8 cellular contexts compared by ENCODE assay signal in genomic region chr6:73694711-73695411, GRCh38. TPM values are rescaled to one million over a fixed set of nuclear protein-coding genes. Genes with fewer than 3 reads are reported as not detected.
DNase-seq lines count a peak whose midpoint lies in the region; TF ChIP-seq lines count a peak whose summit lies in the region.

No MANE protein-coding gene starts in this region.

- H3K9me3 ChIP-seq in WERI-Rb-1 (ENCODE audit: severe bottlenecking): no peaks in the 10 kb centered on the region
- no peaks in the 10 kb centered on the region for H3K9me3 ChIP-seq in Karpas-422 (ENCODE audit: low read length)

- H4K20me1 ChIP-seq in Karpas-422 (ENCODE audit: insufficient read depth, low read depth, low read length): no peaks in the 10 kb centered on the region

- TF ChIP-seq CTCF in foreskin fibroblast (IDR thresholded peaks at IDR 0.05; ENCODE audit: low read depth, low read length) (no peak), WERI-Rb-1 (IDR thresholded peaks at IDR 0.05; ENCODE audit: low read depth, low read length) (no peak)

- H3K4me2 ChIP-seq in Karpas-422 (ENCODE audit: low read depth, low read length, poor library complexity, severe bottlenecking): no peak overlapping the region

- H2AFZ ChIP-seq in Karpas-422 (ENCODE audit: low read length): no peak overlapping the region

- DNase-seq in H4 (ENCODE audit: low spot score) (peak; percentile 45), UCSD-AML1 (lab: John Stamatoyannopoulos, UW; ENCODE audit: unreplicated experiment) (peak; percentile 18), foreskin fibroblast (peak; percentile 62 to 81), skeletal muscle cell (ENCODE audit: low read depth) (peak; percentile 27), WERI-Rb-1 (no peak), Karpas-422 (no peak), GM19240 (ENCODE audit: insufficient read length, low spot score) (no peak)
- DNase-seq in NK-92 treated with Interleukin-12 subunit alpha and Interleukin-12 subunit beta, amount 100 ng/mL, for 24 hours (lab: John Stamatoyannopoulos, UW): no peak

- H3K36me3 ChIP-seq in WERI-Rb-1: no peaks in the 10 kb centered on the region
- no peaks in the 10 kb centered on the region for H3K36me3 ChIP-seq in Karpas-422 (ENCODE audit: insufficient read depth, low read length)

- no peaks in the 10 kb centered on the region for H3K27me3 ChIP-seq in WERI-Rb-1 (ENCODE audit: insufficient read depth, low read depth, severe bottlenecking)
- H3K27me3 ChIP-seq in Karpas-422 (ENCODE audit: low read length): no peaks in the 10 kb centered on the region

- H3K4me3 ChIP-seq in foreskin fibroblast (ENCODE audit: low read depth in 1 of 2, low read length in 2 of 2) (peak overlapping the region; percentile 63 to 73), skeletal muscle cell (ENCODE audit: low read depth, low read length) (peak overlapping the region; percentile 58), WERI-Rb-1 (ENCODE audit: low read depth, low read length) (no peak overlapping the region), Karpas-422 (ENCODE audit: low read length) (no peak overlapping the region)

- H3K9ac ChIP-seq in Karpas-422 (ENCODE audit: low read length): no peak overlapping the region

- H3K9me2 ChIP-seq in Karpas-422 (replicated peaks; ENCODE audit: insufficient read depth, low read length): no peaks in the 10 kb centered on the region

- no peaks in the 10 kb centered on the region for H3K79me2 ChIP-seq in Karpas-422 (ENCODE audit: low read length)

- H3K27ac ChIP-seq in WERI-Rb-1 (no peak overlapping the region), Karpas-422 (ENCODE audit: low read length) (no peak overlapping the region)

- H3K4me1 ChIP-seq in Karpas-422 (ENCODE audit: low read length): no peaks in the 10 kb centered on the region

RNA-seq across cellular contexts. Expression of gene CD109, which starts 1.1 kb away (rescaled TPM):
- total RNA-seq in H4 (2014; rRNA removed; shearing (Covaris generic)): 16.8 and 22.9 TPM in 2 replicates
- total RNA-seq in Karpas-422 (2014; rRNA removed; shearing (Covaris generic); ENCODE audit: low replicate concordance): 0.22 TPM in 1 of 2 replicates, not detected in the other

RNA-seq across cellular contexts. Expression of gene SLC17A5, which starts 41.1 kb away (rescaled TPM):
- total RNA-seq in H4 (2014; rRNA removed; shearing (Covaris generic)): 6.5 and 11.9 TPM in 2 replicates
- total RNA-seq in Karpas-422 (2014; rRNA removed; shearing (Covaris generic); ENCODE audit: low replicate concordance): 6.0 and 10.1 TPM in 2 replicates

Comparison
In these comparisons a context has a peak if more than half of its experiments do, and no peak if none do; other contexts are left out.
1. DNase-seq: peak in H4 (single experiment), UCSD-AML1 (single experiment), foreskin fibroblast (2 of 2) and skeletal muscle cell (single experiment); none in WERI-Rb-1 (single experiment), Karpas-422 (single experiment), NK-92 treated with Interleukin-12 subunit alpha and Interleukin-12 subunit beta, amount 100 ng/mL, for 24 hours (single experiment) and GM19240 (single experiment).
2. H3K4me3 ChIP-seq: peak in foreskin fibroblast (2 of 2) and skeletal muscle cell (single experiment); none in WERI-Rb-1 (single experiment) and Karpas-422 (single experiment).
3. RNA of gene CD109, which starts 1.1 kb away (total RNA-seq): 16.8 to 22.9 TPM in H4; 0.22 TPM in Karpas-422; every median in the first group is over 10 times any median in the second.